21 cellular contexts compared by ENCODE assay signal in the genomic region with DNA sequence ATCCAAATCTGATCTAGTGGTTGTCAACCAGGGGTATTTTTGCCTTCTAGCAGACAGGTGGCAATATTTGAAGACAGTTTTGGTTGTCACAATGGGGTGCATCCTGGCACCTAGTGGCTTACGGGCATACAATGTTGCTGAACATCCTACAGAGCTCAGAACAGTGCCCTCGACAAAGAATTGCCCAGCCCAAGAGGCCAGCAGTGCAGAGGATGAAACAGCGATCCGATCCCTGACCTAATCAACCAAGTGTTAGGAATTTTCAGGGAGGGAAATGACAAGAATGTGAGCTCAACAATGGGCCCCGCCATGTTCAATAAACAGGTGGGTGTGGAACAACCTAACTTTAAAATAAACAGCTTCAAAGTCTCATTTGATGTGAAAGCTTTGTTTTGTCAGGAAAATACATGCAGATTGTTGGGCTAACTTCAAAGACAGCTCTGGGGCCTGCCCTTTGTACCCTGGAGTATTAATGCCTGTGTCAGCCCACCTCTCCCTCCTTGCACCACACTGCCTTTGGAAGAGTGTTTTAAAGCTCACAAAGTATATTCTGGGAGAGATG. TPM values are rescaled to one million over a fixed set of nuclear protein-coding genes. Genes with fewer than 3 reads are reported as not detected.
A peak's percentile ranks its signal among the peaks of the same experiment; 100 is the strongest.
DNase-seq lines count a peak whose midpoint lies in the region; ATAC-seq and TF ChIP-seq lines count a peak whose summit lies in the region.
"Had no signal": no experiment of that assay in that cellular context is flagged by ENCODE, and none has a peak within 500 bp of the region (broad histone marks: within the 10 kb centered on the region; RNA-seq: fewer than 3 reads in every experiment).

No MANE protein-coding gene starts in this region.

- peak overlapping the region; percentile 73 for H3K27ac Mint-ChIP-seq in Caco-2 (ENCODE audit: unreplicated experiment)
- H3K27ac Mint-ChIP-seq: CD8-positive, alpha-beta T cell had no signal

- H3K79me2 ChIP-seq in OCI-LY3 (ENCODE audit: low read length): no peaks in the 10 kb centered on the region

- H3K9ac ChIP-seq in OCI-LY3 (ENCODE audit: low read length): no peak overlapping the region
- H3K9ac ChIP-seq: BLaER1, GM23248 had no signal

- peaks cover 17% of the 10 kb centered on the region for H3K4me1 Mint-ChIP-seq in Caco-2 (ENCODE audit: low read depth, unreplicated experiment)

- CTCF ChIA-PET in Caco-2 (lab: Charles Lee): interaction anchor here (0.6 to 1.7 kb wide), 6 partner anchors 9 to 164 kb away, joined by 3 to 12 read pairs (median 4); no protein-coding TSS in a partner anchor

- intact Hi-C loops in Caco-2 (cut with micrococcal nuclease; ENCODE audit: unreplicated experiment): loop anchor here (1.0 to 2.0 kb wide), 4 partner anchors 9 to 69 kb away; no protein-coding TSS in a partner anchor

- no peaks in the 10 kb centered on the region for H3K9me3 Mint-ChIP-seq in Caco-2 (ENCODE audit: unreplicated experiment)
- H3K9me3 Mint-ChIP-seq: CD8-positive, alpha-beta T cell had no signal

- no TSS peak for BruUV-seq in Caco-2 (replicated peaks; lab: Mats Ljungman, UMichigan)

- no peak overlapping the region for H2AFZ ChIP-seq in OCI-LY3 (ENCODE audit: low read depth, low read length)
- H2AFZ ChIP-seq: GM23248 had no signal

- H3K36me3 ChIP-seq in Caco-2 (ENCODE audit: control insufficient read depth, insufficient read depth, low read length): no peaks in the 10 kb centered on the region
- H3K36me3 ChIP-seq in OCI-LY3 (replicated peaks; ENCODE audit: low read depth, low read length): no peaks in the 10 kb centered on the region
- H3K36me3 ChIP-seq: BLaER1 had no signal

- H3K36me3 Mint-ChIP-seq in Caco-2 (ENCODE audit: insufficient read depth, unreplicated experiment): no peaks in the 10 kb centered on the region
- H3K36me3 Mint-ChIP-seq: CD8-positive, alpha-beta T cell had no signal

- in situ Hi-C loops in G401 (cut with HindIII; ENCODE audit: low sequenced_read_pairs): no loop called here

- H3K27me3 ChIP-seq in Caco-2 (replicated peaks; ENCODE audit: control insufficient read depth, insufficient read depth, low read length) (no peaks in the 10 kb centered on the region), OCI-LY3 (ENCODE audit: low read depth, low read length) (0 out of 2 replicates have a peak, but pooled peaks cover 8% of the 10 kb centered on the region)
- H3K27me3 ChIP-seq: BLaER1 had no signal

- H3K4me3 ChIP-seq in Caco-2 (ENCODE audit: low read depth, low read length) (no peak overlapping the region), OCI-LY3 (ENCODE audit: low read length) (no peak overlapping the region)
- H3K4me3 ChIP-seq: BLaER1, GM23248 had no signal

- H3K4me1 ChIP-seq in Caco-2 (peaks cover 39% of the 10 kb centered on the region), OCI-LY3 (ENCODE audit: low read length) (no peaks in the 10 kb centered on the region)
- H3K4me1 ChIP-seq: BLaER1 had no signal

- no peak overlapping the region for H3K4me2 ChIP-seq in OCI-LY3 (ENCODE audit: low read length)
- H3K4me2 ChIP-seq: BLaER1 had no signal

- H3K9me3 ChIP-seq in Caco-2 (no peaks in the 10 kb centered on the region), OCI-LY3 (ENCODE audit: insufficient read depth, low read length) (no peaks in the 10 kb centered on the region)
- H3K9me3 ChIP-seq: BLaER1 had no signal

- no peak for TF ChIP-seq CTCF in Caco-2 (IDR thresholded peaks at IDR 0.05; ENCODE audit: insufficient read depth in 1 of 2, low read depth in 1 of 2, low read length in 1 of 2, severe bottlenecking in 1 of 2, unreplicated experiment in 1 of 2)
- TF ChIP-seq CTCF in GM12873 (IDR thresholded peaks at IDR 0.05; ENCODE audit: insufficient read depth, low read depth, low read length, missing control alignments): peak; percentile 21
- peak; percentile 15; the same call in 1 of the 2 replicates for TF ChIP-seq CTCF in OCI-LY3 (IDR thresholded peaks at IDR 0.05; ENCODE audit: low read depth, low read length)

- no peaks in the 10 kb centered on the region for H4K20me1 ChIP-seq in OCI-LY3 (ENCODE audit: insufficient read depth, low read length)
- H4K20me1 ChIP-seq: BLaER1 had no signal

- H3K4me3 Mint-ChIP-seq in Caco-2 (ENCODE audit: unreplicated experiment): no peak overlapping the region
- H3K4me3 Mint-ChIP-seq: CD8-positive, alpha-beta T cell had no signal

- POLR2A ChIA-PET in Caco-2 (lab: Charles Lee): interaction anchor here (0.6 to 1.1 kb wide), 4 partner anchors 14 to 227 kb away, joined by 3 to 6 read pairs (median 4); a partner anchor contains a TSS

- DNase-seq in Caco-2 (peak; percentile 76 to 78), iPS-NIHi7 (ENCODE audit: extremely low spot score) (peak; percentile 18), NCI-H1436 treated with DMSO at 0.1 percent for 48 hours (lab: John Stamatoyannopoulos, UW) (no peak), G401 (ENCODE audit: low spot score) (no peak), NCI-H2081 (lab: John Stamatoyannopoulos, UW) (no peak)
- DNase-seq: CD8-positive, alpha-beta T cell; DMS79; GDM1; GM23248; KG1; NCI-H1092; NCI-H1694; NCI-H226; NCI-H524 treated with DMSO at 0.1 percent for 48 hours had no signal

- ATAC-seq in GM18502 (IDR thresholded peaks at IDR 0.05; ENCODE audit: poor library complexity, unreplicated experiment): no peak
- ATAC-seq: CD8-positive, alpha-beta T cell; Panc1; Right ventricle myocardium inferior had no signal

- no peak overlapping the region for H3K27ac ChIP-seq in OCI-LY3 (ENCODE audit: low read length)
- H3K27ac ChIP-seq: BLaER1, GM23248 had no signal

- no peaks in the 10 kb centered on the region for H3K27me3 Mint-ChIP-seq in Caco-2 (ENCODE audit: insufficient read depth, unreplicated experiment)

RNA-seq across cellular contexts. Expression of a gene that starts 22.5 kb away (rescaled TPM):
- total RNA-seq in Caco-2 (2022): not detected in 2 replicates
- not detected in 2 replicates for total RNA-seq in G401 (2014; rRNA removed; shearing (Covaris generic))
- total RNA-seq: CD8-positive, alpha-beta T cell; GM23248; MCF 10A; Right ventricle myocardium inferior had no signal

RNA-seq across cellular contexts. Expression of a gene that starts 26.8 kb away (rescaled TPM):
- total RNA-seq in Caco-2 (2022): not detected in 2 replicates
- total RNA-seq in G401 (2014; rRNA removed; shearing (Covaris generic)): not detected in 2 replicates
- total RNA-seq: CD8-positive, alpha-beta T cell; GM23248; MCF 10A; Right ventricle myocardium inferior had no signal

RNA-seq across cellular contexts. Expression of a gene that starts 29.4 kb away (rescaled TPM):
- not detected in 2 replicates for total RNA-seq in Caco-2 (2022)
- not detected in 2 replicates for total RNA-seq in G401 (2014; rRNA removed; shearing (Covaris generic))
- total RNA-seq: CD8-positive, alpha-beta T cell; GM23248; MCF 10A; Right ventricle myocardium inferior had no signal

RNA-seq across cellular contexts. Expression of a gene that starts 45.4 kb away (rescaled TPM):
- total RNA-seq in Caco-2 (2022): not detected in 2 replicates
- not detected in 2 replicates for total RNA-seq in G401 (2014; rRNA removed; shearing (Covaris generic))
- total RNA-seq: CD8-positive, alpha-beta T cell; GM23248; MCF 10A; Right ventricle myocardium inferior had no signal

Comparison
In these comparisons a context has a peak if more than half of its experiments do, and no peak if none do; other contexts are left out.
1. DNase-seq: peak in Caco-2 (2 of 2) and iPS-NIHi7 (single experiment); none in NCI-H1436 treated with DMSO at 0.1 percent for 48 hours (single experiment), G401 (single experiment) and NCI-H2081 (0 of 2).
2. CTCF ChIP-seq: peak in GM12873 (single experiment) and OCI-LY3 (single experiment); none in Caco-2 (0 of 2).